ENCODE assay signal across 13 cellular contexts in the genomic region with DNA sequence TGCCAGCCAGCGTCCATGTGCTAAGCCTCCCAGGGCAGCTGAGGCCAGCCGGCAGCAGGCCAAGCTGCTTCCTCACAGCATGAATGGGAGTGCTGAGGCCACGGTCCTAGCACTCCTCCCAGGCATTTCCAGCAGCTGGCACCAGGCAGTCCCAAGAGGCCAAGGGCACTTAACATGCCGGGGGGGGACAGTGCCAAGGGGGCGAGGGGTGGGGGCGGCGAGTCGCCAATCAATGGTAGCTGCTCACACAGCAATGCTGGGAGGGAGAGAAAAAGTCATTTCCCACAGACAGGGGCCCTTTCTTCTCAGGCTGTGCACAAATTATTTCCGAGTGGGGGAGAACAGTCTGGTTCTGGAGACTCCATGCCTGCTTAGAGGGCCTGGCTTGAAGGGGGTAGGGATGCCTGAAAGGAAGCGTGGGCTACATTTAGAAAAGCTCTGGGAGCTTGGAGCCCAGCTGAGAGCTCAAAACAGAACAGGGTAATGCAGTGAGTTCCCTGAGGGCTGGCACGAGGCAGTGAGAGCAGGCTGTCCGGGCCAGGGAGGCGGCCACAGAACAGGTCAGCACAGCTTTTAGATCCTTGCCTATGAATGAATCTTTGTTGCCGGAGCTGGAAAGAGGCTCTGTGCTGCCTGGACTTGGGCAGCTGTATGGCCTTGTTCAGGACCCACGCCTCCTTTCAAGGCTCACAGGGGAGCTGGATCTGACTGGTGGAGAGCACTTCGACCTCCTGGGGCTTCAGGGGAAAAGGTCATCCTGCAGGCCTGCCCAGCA. TPM values are rescaled to one million over a fixed set of nuclear protein-coding genes. Genes with fewer than 3 reads are reported as not detected.
DNase-seq lines count a peak whose midpoint lies in the region; ATAC-seq, FAIRE-seq and TF ChIP-seq lines count a peak whose summit lies in the region.
"Had no signal": no experiment of that assay in that cellular context is flagged by ENCODE, and none has a peak within 500 bp of the region (broad histone marks: within the 10 kb centered on the region; RNA-seq: fewer than 3 reads in every experiment).

No MANE protein-coding gene starts in this region.

- no peaks in the 10 kb centered on the region for H3K27me3 Mint-ChIP-seq in CD4-positive, alpha-beta T cell
- H3K27me3 Mint-ChIP-seq in HFFc6 (ENCODE audit: insufficient read depth), result no peaks in the 10 kb centered on the region
- H3K27me3 Mint-ChIP-seq: activated naive CD8-positive, alpha-beta T cell treated with anti-CD3 and anti-CD28 coated beads for 36 hours had no signal

- H3K4me3 Mint-ChIP-seq in CD4-positive, alpha-beta T cell, result no peak overlapping the region
- H3K4me3 Mint-ChIP-seq in HFFc6, result no peak overlapping the region
- H3K4me3 Mint-ChIP-seq: activated naive CD8-positive, alpha-beta T cell treated with anti-CD3 and anti-CD28 coated beads for 36 hours had no signal

- no peaks in the 10 kb centered on the region for H3K27me3 ChIP-seq in CD4-positive, alpha-beta T cell (ENCODE audit: control insufficient read depth, insufficient read depth, low read length)
- no peaks in the 10 kb centered on the region for H3K27me3 ChIP-seq in adipocyte (replicated peaks; ENCODE audit: control insufficient read depth, insufficient read depth, low read length)
- H3K27me3 ChIP-seq: left lung had no signal

- no peaks in the 10 kb centered on the region for H3K9me3 ChIP-seq in CD4-positive, alpha-beta T cell (ENCODE audit: control insufficient read depth, low read length)
- H3K9me3 ChIP-seq in adipocyte (ENCODE audit: control insufficient read depth, low read length), result no peaks in the 10 kb centered on the region
- H3K9me3 ChIP-seq: left lung had no signal

- DNase-seq in CD4-positive, alpha-beta T cell, result no peak
- DNase-seq in adipocyte (ENCODE audit: low read depth) (no peak), globus pallidus (ENCODE audit: low spot score) (peak; percentile 91), pons (ENCODE audit: low spot score) (peak; percentile 91), RCC 7860 (ENCODE audit: low spot score) (no peak), HFFc6 (no peak)
- DNase-seq: activated naive CD8-positive, alpha-beta T cell treated with anti-CD3 and anti-CD28 coated beads for 36 hours; DMS79 treated with DMSO at 0.1 percent for 48 hours; effector CD4-positive, alpha-beta T cell; glutamatergic neuron; left lung had no signal

- H3K36me3 ChIP-seq in adipocyte (ENCODE audit: control insufficient read depth, insufficient read depth, low read length, severe bottlenecking), result peaks cover 96% of the 10 kb centered on the region

- no peak for ATAC-seq in CD4-positive, alpha-beta T cell (ENCODE audit: poor library complexity)
- ATAC-seq in HG03039 (IDR thresholded peaks at IDR 0.05; ENCODE audit: unreplicated experiment) (no peak), GM18519 (IDR thresholded peaks at IDR 0.05; ENCODE audit: low FRiP score, unreplicated experiment) (no peak)
- ATAC-seq: left lung had no signal

- H3K9me3 Mint-ChIP-seq in CD4-positive, alpha-beta T cell, result no peaks in the 10 kb centered on the region
- H3K9me3 Mint-ChIP-seq in HFFc6, result no peaks in the 10 kb centered on the region
- H3K9me3 Mint-ChIP-seq: activated naive CD8-positive, alpha-beta T cell treated with anti-CD3 and anti-CD28 coated beads for 36 hours had no signal

- peak overlapping the region; percentile 6 for H3K27ac Mint-ChIP-seq in CD4-positive, alpha-beta T cell
- no peak overlapping the region for H3K27ac Mint-ChIP-seq in HFFc6
- H3K27ac Mint-ChIP-seq: activated naive CD8-positive, alpha-beta T cell treated with anti-CD3 and anti-CD28 coated beads for 36 hours had no signal

- H3K4me3 ChIP-seq in adipocyte (ENCODE audit: low read length), result no peak overlapping the region
- H3K4me3 ChIP-seq: left lung had no signal

- POLR2A ChIA-PET in CD4-positive, alpha-beta T cell (lab: Charles Lee), result interaction anchor here (0.8 to 1.8 kb wide), 5 partner anchors 14 to 51 kb away, joined by 3 to 7 read pairs (median 4); a partner anchor contains a TSS

- H3K4me1 Mint-ChIP-seq in CD4-positive, alpha-beta T cell (ENCODE audit: low read depth), result peaks cover 15% of the 10 kb centered on the region
- H3K4me1 Mint-ChIP-seq in HFFc6 (ENCODE audit: low read depth), result no peaks in the 10 kb centered on the region

- peaks cover 40% of the 10 kb centered on the region for H3K4me1 ChIP-seq in adipocyte (ENCODE audit: control insufficient read depth, insufficient read depth, low read length)
- H3K4me1 ChIP-seq: left lung had no signal

- FAIRE-seq in RCC 7860 (lab: Jason Lieb, UNC), result no peak

- H3K27ac ChIP-seq in CD4-positive, alpha-beta T cell (ENCODE audit: low read depth, low read length), result peak overlapping the region; percentile 5
- H3K27ac ChIP-seq: left lung had no signal

- intact Hi-C loops in CD4-positive, alpha-beta T cell (cut with DNase I, micrococcal nuclease), result no loop called here

- peak overlapping the region; percentile 62 for H3K9ac ChIP-seq in adipocyte (ENCODE audit: low read length)

- CTCF ChIA-PET in CD4-positive, alpha-beta T cell (lab: Charles Lee), result interaction anchor here (1.3 kb wide), 1 partner anchor 53 kb away, joined by 3 read pairs; no protein-coding TSS in a partner anchor

- peaks cover 100% of the 10 kb centered on the region for H3K36me3 Mint-ChIP-seq in CD4-positive, alpha-beta T cell (ENCODE audit: low read depth)
- H3K36me3 Mint-ChIP-seq in HFFc6 (ENCODE audit: low read depth), result peaks cover 39% of the 10 kb centered on the region

- TF ChIP-seq CTCF in CD4-positive, alpha-beta T cell (IDR thresholded peaks at IDR 0.05), result no peak
- TF ChIP-seq CTCF in HFFc6 (IDR thresholded peaks at IDR 0.05), result no peak

RNA-seq across cellular contexts. Expression of a gene that starts 14.4 kb away (rescaled TPM):
- total RNA-seq in CD4-positive, alpha-beta T cell, result 10 to 100 TPM; 38.9 to 41.8 TPM
- total RNA-seq in HFFc6 (2021; fragmentation: NEBNext Ultra II Directional; extraction: Animal tissue kit (Norgen Biotek cat#: 25700)), result 10 to 100 TPM; 15.6 to 20.6 (median 16.7) TPM

RNA-seq across cellular contexts. Expression of a gene that starts 15.6 kb away (rescaled TPM):
- 100 to 1,000 TPM; 335 to 388 TPM for total RNA-seq in CD4-positive, alpha-beta T cell
- total RNA-seq in HFFc6 (2021; fragmentation: NEBNext Ultra II Directional; extraction: Animal tissue kit (Norgen Biotek cat#: 25700)), result 100 to 1,000 TPM; 166 to 197 (median 181) TPM

RNA-seq across cellular contexts. Expression of a gene that starts 15.7 kb away (rescaled TPM):
- total RNA-seq in CD4-positive, alpha-beta T cell, result 10 to 100 TPM in 1 of 2 experiments, 1 to 10 TPM in 1; 8.3 to 10.1 TPM
- total RNA-seq in HFFc6 (2021; fragmentation: NEBNext Ultra II Directional; extraction: Animal tissue kit (Norgen Biotek cat#: 25700)), result 1 to 10 TPM; 1.4 to 1.6 (median 1.5) TPM

RNA-seq across cellular contexts. Expression of a gene that starts 46.1 kb away (rescaled TPM):
- 1 to 10 TPM; 4.6 to 4.9 TPM for total RNA-seq in CD4-positive, alpha-beta T cell
- 10 to 100 TPM; 12.7 to 18.9 (median 15.3) TPM for total RNA-seq in HFFc6 (2021; fragmentation: NEBNext Ultra II Directional; extraction: Animal tissue kit (Norgen Biotek cat#: 25700))

RNA-seq across cellular contexts. Expression of a gene that starts 51.8 kb away (rescaled TPM):
- 1 to 10 TPM; 7.9 to 8.8 TPM for total RNA-seq in CD4-positive, alpha-beta T cell
- 1 to 10 TPM; 4.5 to 8.1 (median 5.7) TPM for total RNA-seq in HFFc6 (2021; fragmentation: NEBNext Ultra II Directional; extraction: Animal tissue kit (Norgen Biotek cat#: 25700))

Comparison
In these comparisons a context has a peak if more than half of its experiments do, and no peak if none do; other contexts are left out.
1. DNase-seq: peak in globus pallidus (single experiment) and pons (single experiment); none in CD4-positive, alpha-beta T cell (0 of 10), adipocyte (single experiment), RCC 7860 (single experiment) and HFFc6 (single experiment).